ENCODE assay signal across 30 cellular contexts in the genomic region with DNA sequence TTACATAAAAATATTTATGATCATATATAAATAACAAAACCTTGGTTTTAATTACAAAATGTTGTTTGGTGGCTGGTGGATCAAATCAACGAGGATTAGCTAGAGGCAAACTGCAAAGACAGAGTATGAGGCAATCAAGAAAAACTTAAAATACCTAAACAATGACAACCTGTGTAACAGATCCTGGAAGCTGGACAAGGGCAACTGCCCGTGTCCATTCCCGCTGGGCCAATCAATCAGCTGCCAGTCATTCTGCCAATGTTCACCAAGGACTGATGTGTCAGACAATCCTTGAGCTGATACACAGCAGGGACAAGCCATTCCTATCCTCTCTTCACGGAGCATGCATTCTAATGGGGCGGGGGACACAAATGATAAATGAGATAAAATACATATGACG. TPM values are rescaled to one million over a fixed set of nuclear protein-coding genes. Genes with fewer than 3 reads are reported as not detected.
A peak's percentile ranks its signal among the peaks of the same experiment; 100 is the strongest.
DNase-seq lines count a peak whose midpoint lies in the region; ATAC-seq, FAIRE-seq and TF ChIP-seq lines count a peak whose summit lies in the region.
"Had no signal": no experiment of that assay in that cellular context is flagged by ENCODE, and none has a peak within 500 bp of the region (broad histone marks: within the 10 kb centered on the region; RNA-seq: fewer than 3 reads in every experiment).

No MANE protein-coding gene starts in this region.

- intact Hi-C loops in HepG2 (cut with micrococcal nuclease; ENCODE audit: unreplicated experiment) (no loop called here), posterior cingulate gyrus (cut with DNase I) (loop anchor here (5.0 kb wide), 1 partner anchor 1288 kb away; a partner anchor contains a TSS), transverse colon (cut with DNase I; ENCODE audit: low total_unique reads) (loop anchor here (5.0 kb wide), 1 partner anchor 78 kb away; a partner anchor contains a TSS)

- H3K4me3 ChIP-seq in HepG2 (replicated peaks in 1 of 3; ENCODE audit: insufficient read depth in 1 of 3, low read depth in 2 of 3, low read length in 3 of 3) (no peak overlapping the region), transverse colon (no peak overlapping the region)
- H3K4me3 ChIP-seq: GM23338, heart right ventricle, right atrium auricular region had no signal

- H3K9me3 Mint-ChIP-seq in activated T-helper 17 cell treated with anti-CD3 and anti-CD28 coated beads, Interleukin-2, amount 50 U/mL, for 72 hours, result no peaks in the 10 kb centered on the region
- H3K9me3 Mint-ChIP-seq: activated B cell treated with CpG ODN at 0.5 μM for 24 hours; activated naive CD8-positive, alpha-beta T cell treated with anti-CD3 and anti-CD28 coated beads, Interleukin-2, amount 10 ng/mL, durations not matched to agents 7 days and 5 days; GM23338; stimulated activated naive CD8-positive, alpha-beta T cell treated with anti-CD3 and anti-CD28 coated beads, Interleukin-15, Interleukin-2, amounts not matched to agents 100 ng/mL and 50 ng/mL, for 24 hours had no signal

- peaks cover 5% of the 10 kb centered on the region for H4K20me1 ChIP-seq in HepG2 (ENCODE audit: insufficient read depth, low read length)

- no peak for TF ChIP-seq CTCF in HepG2 (CRISPR knock-in tag; IDR thresholded peaks at IDR 0.05)
- TF ChIP-seq CTCF in transverse colon (IDR thresholded peaks at IDR 0.05), result no peak

- POLR2A ChIA-PET in HepG2 (lab: Yijun Ruan, JAX), result interaction anchor here (0.8 kb wide), 1 partner anchor 77 kb away, joined by 3 read pairs; a partner anchor contains a TSS

- H3K27me3 ChIP-seq in HepG2 (ENCODE audit: control insufficient read depth in 1 of 2, insufficient read depth in 2 of 2, low read length in 2 of 2), result peaks cover 0 to 14% of the 10 kb centered on the region in 2 experiments; a peak in 3 of 5 replicates
- H3K27me3 ChIP-seq in transverse colon, result no peaks in the 10 kb centered on the region
- H3K27me3 ChIP-seq: heart right ventricle, right atrium auricular region had no signal

- peaks cover 5% of the 10 kb centered on the region for H3K36me3 Mint-ChIP-seq in activated T-helper 17 cell treated with anti-CD3 and anti-CD28 coated beads, Interleukin-2, amount 50 U/mL, for 72 hours (ENCODE audit: low read depth)
- H3K36me3 Mint-ChIP-seq: activated naive CD8-positive, alpha-beta T cell treated with anti-CD3 and anti-CD28 coated beads, Interleukin-2, amount 10 ng/mL, durations not matched to agents 7 days and 5 days had no signal

- no TSS peak for BruUV-seq in HepG2 (replicated peaks; lab: Mats Ljungman, UMichigan)

- TF ChIP-seq RAD21 in HepG2 (CRISPR knock-in tag; IDR thresholded peaks at IDR 0.05), result no peak

- ATAC-seq in activated T-helper 17 cell treated with anti-CD3 and anti-CD28 coated beads, Interleukin-2, amount 50 U/mL, for 72 hours (replicated peaks), result no peak
- ATAC-seq in HepG2, result no peak
- ATAC-seq: GM23338, heart right ventricle, left colon had no signal

- CTCF ChIA-PET in HepG2 (lab: Yijun Ruan, JAX; ENCODE audit: low intra/inter-chr PET ratio, low total read pairs), result no interaction called here

- H3K4me3 Mint-ChIP-seq in activated T-helper 17 cell treated with anti-CD3 and anti-CD28 coated beads, Interleukin-2, amount 50 U/mL, for 72 hours, result peak overlapping the region; percentile 89
- H3K4me3 Mint-ChIP-seq: activated naive CD8-positive, alpha-beta T cell treated with anti-CD3 and anti-CD28 coated beads, Interleukin-2, amount 10 ng/mL, durations not matched to agents 7 days and 5 days; stimulated activated naive CD8-positive, alpha-beta T cell treated with anti-CD3 and anti-CD28 coated beads, Interleukin-15, Interleukin-2, amounts not matched to agents 100 ng/mL and 50 ng/mL, for 24 hours had no signal

- H3K79me2 ChIP-seq in HepG2 (ENCODE audit: insufficient read depth, low read length), result peaks cover 8% of the 10 kb centered on the region

- no peak for TF ChIP-seq POLR2A in HepG2 (IDR thresholded peaks at IDR 0.05; ENCODE audit: insufficient read depth in 1 of 2, low read depth in 2 of 2, low read length in 2 of 2)
- TF ChIP-seq POLR2A in transverse colon (IDR thresholded peaks at IDR 0.05), result no peak

- H3K9me3 ChIP-seq in HepG2 (ENCODE audit: low read length) (no peaks in the 10 kb centered on the region), transverse colon (no peaks in the 10 kb centered on the region)
- H3K9me3 ChIP-seq: heart right ventricle, right atrium auricular region had no signal

- DNase-seq in NCI-H748 (lab: John Stamatoyannopoulos, UW; ENCODE audit: unreplicated experiment) (peak; percentile 30), NCI-H748 treated with DMSO at 0.1 percent for 48 hours (lab: John Stamatoyannopoulos, UW) (no peak), HepG2 (ENCODE audit: low spot score) (no peak), posterior cingulate gyrus (no peak), AML-193 (lab: John Stamatoyannopoulos, UW) (no peak), transverse colon (no peak), NCI-H345 treated with DMSO at 0.1 percent for 48 hours (lab: John Stamatoyannopoulos, UW; ENCODE audit: unreplicated experiment) (no peak)
- DNase-seq: activated B cell treated with CpG ODN at 0.5 μM for 24 hours; activated CD4-positive, alpha-beta T cell treated with anti-CD3 and anti-CD28 coated beads, Interleukin-2, amount 50 U/mL, for 4 hours; activated naive CD8-positive, alpha-beta T cell treated with anti-CD3 and anti-CD28 coated beads, Interleukin-2, amount 10 ng/mL, durations not matched to agents 7 days and 5 days; DMS79 treated with DMSO at 0.1 percent for 48 hours; effector CD4-positive, alpha-beta T cell; erythroblast; foreskin fibroblast; heart right ventricle; Karpas-422; left colon; mesenchymal stem cell; NCI-H1048; NCI-H187 treated with DMSO at 0.1 percent for 48 hours; NCI-H774; SHP77 treated with DMSO at 0.1 percent for 48 hours; stimulated activated CD4-positive, alpha-beta T cell treated with anti-CD3 and anti-CD28 coated beads, Interleukin-4, amount 100 ng/mL, for 24 hours; SW 1271; T1000 had no signal

- H3K4me1 ChIP-seq in HepG2 (ENCODE audit: insufficient read depth, low read length) (peaks cover 28% of the 10 kb centered on the region), transverse colon (peaks cover 5 to 11% (median 9%) of the 10 kb centered on the region in 4 donors)

- H3K27ac Mint-ChIP-seq in activated T-helper 17 cell treated with anti-CD3 and anti-CD28 coated beads, Interleukin-2, amount 50 U/mL, for 72 hours, result no peak overlapping the region
- H3K27ac Mint-ChIP-seq: activated B cell treated with CpG ODN at 0.5 μM for 24 hours, GM23338 had no signal

- TF ChIP-seq EP300 in HepG2 (IDR thresholded peaks at IDR 0.05; ENCODE audit: low read depth in 2 of 2, low read length in 2 of 2) (no peak), HepG2 (CRISPR knock-in tag; IDR thresholded peaks at IDR 0.05; ENCODE audit: borderline replicate concordance) (no peak), transverse colon (IDR thresholded peaks at IDR 0.05; ENCODE audit: low read depth) (no peak)

- no peaks in the 10 kb centered on the region for H3K27me3 Mint-ChIP-seq in activated T-helper 17 cell treated with anti-CD3 and anti-CD28 coated beads, Interleukin-2, amount 50 U/mL, for 72 hours
- H3K27me3 Mint-ChIP-seq: activated B cell treated with CpG ODN at 0.5 μM for 24 hours had no signal

- no peak overlapping the region for H3K4me2 ChIP-seq in HepG2 (ENCODE audit: low read depth, low read length)
- H3K4me2 ChIP-seq: GM23338 had no signal

- no peak overlapping the region for H3K27ac ChIP-seq in HepG2 (ENCODE audit: extremely low read length, insufficient read depth, low read length)
- no peak overlapping the region for H3K27ac ChIP-seq in transverse colon
- H3K27ac ChIP-seq: 22Rv1, right atrium auricular region had no signal

- H3K9ac ChIP-seq in HepG2 (ENCODE audit: insufficient read depth, low read depth, low read length), result no peak overlapping the region

- in situ Hi-C loops in HepG2 (cut with HindIII; ENCODE audit: extremely low pct_ligation_motif_present, low pct_unique_long_range_greater_than_20kb) (loop anchor here (5.0 kb wide), 1 partner anchor 78 kb away; a partner anchor contains a TSS), transverse colon (cut with MboI; ENCODE audit: low pct_ligation_motif_present in 1 of 4, low pct_unique_long_range_greater_than_20kb in 1 of 4, low sequenced_read_pairs in 3 of 4) (loop anchor here in 1 of 4 donors (10.0 kb wide), 1 partner anchor 75 kb away; a partner anchor contains a TSS)

- 29% methylated on average over 6 of the region's 6 CpGs for WGBS in HepG2 (ENCODE audit: low lambda C conversion rate)
- 88 to 90% methylated on average over 6 of the region's 6 CpGs for WGBS in transverse colon (ENCODE audit: low coverage in 1 of 2), 2 donors

- no peak for FAIRE-seq in HepG2 (lab: Jason Lieb, UNC)

- H3K36me3 ChIP-seq in HepG2 (replicated peaks in 1 of 2; ENCODE audit: control insufficient read depth in 1 of 2, insufficient read depth in 2 of 2, low read length in 2 of 2) (no peaks in the 10 kb centered on the region), transverse colon (no peaks in the 10 kb centered on the region)
- H3K36me3 ChIP-seq: heart right ventricle, right atrium auricular region had no signal

- no peak overlapping the region for H2AFZ ChIP-seq in HepG2 (ENCODE audit: low read length)
- H2AFZ ChIP-seq: GM23338 had no signal

- H3K4me1 Mint-ChIP-seq in activated T-helper 17 cell treated with anti-CD3 and anti-CD28 coated beads, Interleukin-2, amount 50 U/mL, for 72 hours, result peaks cover 13% of the 10 kb centered on the region

RNA-seq across cellular contexts. Expression of a gene that starts 3.2 kb away (rescaled TPM):
- total RNA-seq in activated T-helper 17 cell treated with anti-CD3 and anti-CD28 coated beads, Interleukin-2, amount 50 U/mL, for 72 hours, result 10 to 100 TPM; 39.0 to 52.4 TPM
- total RNA-seq in HepG2 (2016; rRNA removed; fragmentation: Illumina TruSeq; extraction: Trizol), result 7.7 and 13.3 TPM in 2 replicates
- total RNA-seq in HepG2 (2016; cell fraction: cytosol; rRNA removed; fragmentation: Illumina TruSeq; extraction: Trizol; ENCODE audit: low read depth), result 16.7 and 22.2 TPM in 2 replicates
- 6.3 and 11.6 TPM in 2 replicates for total RNA-seq in HepG2 (2016; cell fraction: insoluble cytoplasmic fraction; rRNA removed; fragmentation: Illumina TruSeq; extraction: Trizol)
- total RNA-seq in HepG2 (2016; cell fraction: membrane; rRNA removed; fragmentation: Illumina TruSeq; extraction: Trizol), result 9.3 and 11.2 TPM in 2 replicates
- total RNA-seq in HepG2 (2016; cell fraction: nucleus; rRNA removed; fragmentation: Illumina TruSeq; extraction: Trizol), result 36.2 and 43.2 TPM in 2 replicates
- 6.0 and 6.3 TPM in 2 replicates for polyA plus RNA-seq in HepG2 (2011; rRNA removed)
- polyA plus RNA-seq in HepG2 (2011; cell fraction: cytosol; rRNA removed), result 3.2 TPM in 2 replicates
- 38.9 and 57.3 TPM in 2 replicates for polyA plus RNA-seq in HepG2 (2011; cell fraction: nucleus; rRNA removed)
- 17.0 and 17.9 TPM in 2 replicates for polyA plus RNA-seq in HepG2 (2012)
- 0.76 and 1.1 TPM in 2 replicates for polyA plus RNA-seq in HepG2 (2016; cell fraction: cytosol; fragmentation: Illumina TruSeq; extraction: Trizol; ENCODE audit: low read depth)
- 7.6 and 11.0 TPM in 2 replicates for polyA plus RNA-seq in HepG2 (2016; cell fraction: insoluble cytoplasmic fraction; fragmentation: Illumina TruSeq; extraction: Trizol; ENCODE audit: low read depth)
- polyA plus RNA-seq in HepG2 (2016; cell fraction: membrane; fragmentation: Illumina TruSeq; extraction: Trizol; ENCODE audit: low read depth), result 3.0 TPM in 2 replicates
- polyA plus RNA-seq in HepG2 (2016; cell fraction: nucleus; fragmentation: Illumina TruSeq; extraction: Trizol; ENCODE audit: insufficient read depth, low read depth), result 55.5 and 57.3 TPM in 2 replicates
- polyA minus RNA-seq in HepG2 (2011; rRNA and poly(A)+ RNA removed; ENCODE audit: low replicate concordance), result 15.3 and 47.0 TPM in 2 replicates
- polyA minus RNA-seq in HepG2 (2011; cell fraction: cytosol; rRNA and poly(A)+ RNA removed), result 5.4 and 6.3 TPM in 2 replicates
- polyA minus RNA-seq in HepG2 (2011; cell fraction: nucleus; rRNA and poly(A)+ RNA removed), result 44.4 and 60.9 TPM in 2 replicates
- 10 to 100 TPM; 20.9 to 70.3 (median 28.1) TPM for total RNA-seq in transverse colon
